ENCODE assay signal across 13 cellular contexts in genomic region chr1:85584923-85585322, GRCh38. TPM values are rescaled to one million over a fixed set of nuclear protein-coding genes. Genes with fewer than 3 reads are reported as not detected.
DNase-seq lines count a peak whose midpoint lies in the region; ATAC-seq and TF ChIP-seq lines count a peak whose summit lies in the region.
"Had no signal": no experiment of that assay in that cellular context is flagged by ENCODE, and none has a peak within 500 bp of the region (broad histone marks: within the 10 kb centered on the region; RNA-seq: fewer than 3 reads in every experiment).

No MANE protein-coding gene starts in this region.

- no peak overlapping the region for H3K4me2 ChIP-seq in trophoblast cell (ENCODE audit: low read length)
- H3K4me2 ChIP-seq: BLaER1 treated with 17β-estradiol and CSF1 and Interleukin-3, amounts not matched to agents 10 nM and 100 nM had no signal

- H3K36me3 Mint-ChIP-seq in Caco-2 (ENCODE audit: insufficient read depth, unreplicated experiment), result peaks cover 51% of the 10 kb centered on the region

- peak overlapping the region; percentile 76 for H3K4me3 ChIP-seq in SJSA1
- no peak overlapping the region for H3K4me3 ChIP-seq in esophagus muscularis mucosa
- no peak overlapping the region for H3K4me3 ChIP-seq in trophoblast cell (ENCODE audit: low read depth, low read length)
- no peak overlapping the region for H3K4me3 ChIP-seq in Caco-2 (ENCODE audit: low read depth, low read length)
- H3K4me3 ChIP-seq: BLaER1 treated with 17β-estradiol and CSF1 and Interleukin-3, amounts not matched to agents 10 nM and 100 nM had no signal

- no peak overlapping the region for H2AK5ac ChIP-seq in trophoblast cell (ENCODE audit: low read length)

- POLR2A ChIA-PET in Caco-2 (lab: Charles Lee), result interaction anchor here (1.8 to 3.0 kb wide), 2 partner anchors 22 to 27 kb away, joined by 14 to 15 read pairs; no protein-coding TSS in a partner anchor

- no peak overlapping the region for H4K91ac ChIP-seq in trophoblast cell (ENCODE audit: low read depth, low read length)

- no peak overlapping the region for H3K27ac Mint-ChIP-seq in Caco-2 (ENCODE audit: unreplicated experiment)

- peaks cover 28% of the 10 kb centered on the region for H3K4me1 Mint-ChIP-seq in Caco-2 (ENCODE audit: low read depth, unreplicated experiment)

- peaks cover 48% of the 10 kb centered on the region for H3K36me3 ChIP-seq in SJSA1
- peaks cover 4 to 28% (median 11%) of the 10 kb centered on the region in 4 donors for H3K36me3 ChIP-seq in esophagus muscularis mucosa
- peaks cover 9 to 14% of the 10 kb centered on the region in 2 experiments for H3K36me3 ChIP-seq in trophoblast cell (ENCODE audit: control insufficient read depth in 1 of 2, insufficient read depth in 2 of 2, low read length in 2 of 2)
- no peaks in the 10 kb centered on the region for H3K36me3 ChIP-seq in Caco-2 (ENCODE audit: control insufficient read depth, insufficient read depth, low read length)
- H3K36me3 ChIP-seq: BLaER1 treated with 17β-estradiol and CSF1 and Interleukin-3, amounts not matched to agents 10 nM and 100 nM had no signal

- peaks cover 26% of the 10 kb centered on the region for H3K27me3 ChIP-seq in SJSA1 (replicated peaks)
- H3K27me3 ChIP-seq in esophagus muscularis mucosa, result peaks cover 0 to 4% (median 0%) of the 10 kb centered on the region in 4 donors
- no peaks in the 10 kb centered on the region for H3K27me3 ChIP-seq in trophoblast cell (ENCODE audit: insufficient read depth, low read length)
- H3K27me3 ChIP-seq in Caco-2 (replicated peaks; ENCODE audit: control insufficient read depth, insufficient read depth, low read length), result no peaks in the 10 kb centered on the region
- H3K27me3 ChIP-seq: BLaER1 treated with 17β-estradiol and CSF1 and Interleukin-3, amounts not matched to agents 10 nM and 100 nM had no signal

- peak; percentile 48 for DNase-seq in GM04504 (ENCODE audit: low read depth)
- DNase-seq in SJSA1 (ENCODE audit: low read depth in 1 of 2, low spot score in 2 of 2), result no peak
- no peak for DNase-seq in esophagus muscularis mucosa (ENCODE audit: extremely low spot score)
- peak; percentile 21 to 72 for DNase-seq in trophoblast cell
- DNase-seq in T-helper 1 cell, result no peak
- DNase-seq in Caco-2, result no peak
- DNase-seq in HuH-7.5 (ENCODE audit: low spot score), result no peak
- DNase-seq: activated CD4-positive, alpha-beta T cell treated with anti-CD3 and anti-CD28 coated beads, Interleukin-2, amount 50 U/mL, for 4 hours; activated effector memory CD4-positive, alpha-beta T cell treated with Interleukin-2 at 50 U/mL for 16 hours; NCI-H1436 treated with DMSO at 0.1 percent for 48 hours had no signal

- no peaks in the 10 kb centered on the region for H3K27me3 Mint-ChIP-seq in Caco-2 (ENCODE audit: insufficient read depth, unreplicated experiment)

- no peak for TF ChIP-seq POLR2A in esophagus muscularis mucosa (IDR thresholded peaks at IDR 0.05; ENCODE audit: low read depth)

- no peak overlapping the region for H3K4me3 Mint-ChIP-seq in Caco-2 (ENCODE audit: unreplicated experiment)
- H3K4me3 Mint-ChIP-seq: central memory CD8-positive, alpha-beta T cell had no signal

- no peak overlapping the region for H3K23ac ChIP-seq in trophoblast cell (ENCODE audit: low read length)

- no peak overlapping the region for H3K9ac ChIP-seq in trophoblast cell (ENCODE audit: low read length)
- H3K9ac ChIP-seq: BLaER1 treated with 17β-estradiol and CSF1 and Interleukin-3, amounts not matched to agents 10 nM and 100 nM had no signal

- TF ChIP-seq EP300 in esophagus muscularis mucosa (IDR thresholded peaks at IDR 0.05), result no peak

- H2AFZ ChIP-seq in trophoblast cell (ENCODE audit: insufficient read depth, low read length, poor library complexity), result no peak overlapping the region

- ATAC-seq in GM18907 (IDR thresholded peaks at IDR 0.05; ENCODE audit: unreplicated experiment), result no peak

- no peak overlapping the region for H3K4ac ChIP-seq in trophoblast cell (ENCODE audit: low read depth, low read length)

- H3K18ac ChIP-seq in trophoblast cell (ENCODE audit: low read length), result no peak overlapping the region

- CTCF ChIA-PET in Caco-2 (lab: Charles Lee), result no interaction called here

- no peak overlapping the region for H2BK120ac ChIP-seq in trophoblast cell (ENCODE audit: insufficient read depth, low read length, poor library complexity)

- WGBS in esophagus muscularis mucosa, result 49% methylated on average over 2 of the region's 2 CpGs
- no CpG with 5 or more reads among the region's 2 CpGs for WGBS in trophoblast cell (ENCODE audit: extremely low coverage, insufficient coverage, insufficient read length)

- BruUV-seq in Caco-2 (replicated peaks; lab: Mats Ljungman, UMichigan), result no TSS peak

- H3K9me3 Mint-ChIP-seq in Caco-2 (ENCODE audit: unreplicated experiment), result no peaks in the 10 kb centered on the region
- H3K9me3 Mint-ChIP-seq: central memory CD8-positive, alpha-beta T cell had no signal

- H4K12ac ChIP-seq in trophoblast cell (ENCODE audit: low read depth, low read length), result no peak overlapping the region

- no peak overlapping the region for H3K14ac ChIP-seq in trophoblast cell (ENCODE audit: low read length)

- H3K4me1 ChIP-seq in SJSA1 (replicated peaks) (peaks cover 22% of the 10 kb centered on the region), esophagus muscularis mucosa (peaks cover 18 to 46% (median 28%) of the 10 kb centered on the region in 4 donors), trophoblast cell (ENCODE audit: control insufficient read depth in 1 of 2, insufficient read depth in 2 of 2, low read length in 2 of 2) (peaks cover 5% of the 10 kb centered on the region in 2 experiments), Caco-2 (peaks cover 28% of the 10 kb centered on the region)
- H3K4me1 ChIP-seq: BLaER1 treated with 17β-estradiol and CSF1 and Interleukin-3, amounts not matched to agents 10 nM and 100 nM had no signal

- H3K79me1 ChIP-seq in trophoblast cell (ENCODE audit: low read length), result peaks cover 18% of the 10 kb centered on the region

- H2BK5ac ChIP-seq in trophoblast cell (ENCODE audit: low read depth, low read length, poor library complexity), result no peak overlapping the region

- TF ChIP-seq CTCF in esophagus muscularis mucosa (IDR thresholded peaks at IDR 0.05), result no peak
- TF ChIP-seq CTCF in Caco-2 (IDR thresholded peaks at IDR 0.05; ENCODE audit: insufficient read depth in 1 of 2, low read depth in 1 of 2, low read length in 1 of 2, severe bottlenecking in 1 of 2, unreplicated experiment in 1 of 2), result no peak

- H3K79me2 ChIP-seq in trophoblast cell (ENCODE audit: control insufficient read depth, insufficient read depth, low read length, poor library complexity), result peaks cover 14% of the 10 kb centered on the region

- H3K9me3 ChIP-seq in SJSA1 (replicated peaks) (peaks cover 14% of the 10 kb centered on the region), esophagus muscularis mucosa (no peaks in the 10 kb centered on the region), trophoblast cell (ENCODE audit: insufficient read depth, low read depth, low read length) (peaks cover 2% of the 10 kb centered on the region), Caco-2 (no peaks in the 10 kb centered on the region)

- no peak overlapping the region for H4K8ac ChIP-seq in trophoblast cell (ENCODE audit: low read depth, low read length)

- no peak overlapping the region for H2BK12ac ChIP-seq in trophoblast cell (ENCODE audit: low read length)

- intact Hi-C loops in esophagus muscularis mucosa (cut with DNase I), result loop anchor here (5.0 to 10.0 kb wide), 3 partner anchors 107 to 278 kb away; no protein-coding TSS in a partner anchor
- intact Hi-C loops in Caco-2 (cut with micrococcal nuclease; ENCODE audit: unreplicated experiment), result loop anchor here (1.0 to 5.0 kb wide), 3 partner anchors 27 to 107 kb away; no protein-coding TSS in a partner anchor

- H3K27ac ChIP-seq in SJSA1 (peak overlapping the region; percentile 97), esophagus muscularis mucosa (replicated peaks in 1 of 4) (peak overlapping the region; percentile 99 to 100 (median 99)), trophoblast cell (ENCODE audit: low read depth, low read length) (no peak overlapping the region)
- H3K27ac ChIP-seq: BLaER1 treated with 17β-estradiol and CSF1 and Interleukin-3, amounts not matched to agents 10 nM and 100 nM had no signal

RNA-seq across cellular contexts. Expression of gene CCN1, which starts 4.4 kb away (rescaled TPM):
- total RNA-seq in SJSA1 (2014; rRNA removed; shearing (Covaris generic)), result 47.8 and 65.3 TPM in 2 replicates
- total RNA-seq in esophagus muscularis mucosa (100 to 1,000 TPM in 1 of 4 donors, 10 to 100 TPM in 3; 65.4 to 157 (median 75.9) TPM), Caco-2 (2022) (87.4 and 88.8 TPM in 2 replicates)
- polyA plus RNA-seq in trophoblast cell (2013), result 190 and 196 TPM in 2 replicates

Comparison
In these comparisons a context has a peak if more than half of its experiments do, and no peak if none do; other contexts are left out.
1. DNase-seq: peak in GM04504 (single experiment) and trophoblast cell (2 of 2); none in SJSA1 (0 of 2), esophagus muscularis mucosa (single experiment), T-helper 1 cell (0 of 5), Caco-2 (0 of 2) and HuH-7.5 (single experiment).